In genomic region chr4:6469898-6470501, GRCh38 we compare ENCODE assay signal across 10 cellular contexts. TPM values are rescaled to one million over a fixed set of nuclear protein-coding genes. Genes with fewer than 3 reads are reported as not detected.
DNase-seq lines count a peak whose midpoint lies in the region; ATAC-seq, FAIRE-seq and TF ChIP-seq lines count a peak whose summit lies in the region.
"Had no signal": no experiment of that assay in that cellular context is flagged by ENCODE, and none has a peak within 500 bp of the region (broad histone marks: within the 10 kb centered on the region; RNA-seq: fewer than 3 reads in every experiment).

No MANE protein-coding gene starts in this region.

- intact Hi-C loops in breast epithelium (cut with DNase I; ENCODE audit: low total_unique reads), result loop anchor here (5.0 kb wide), 1 partner anchor 1733 kb away; no protein-coding TSS in a partner anchor

- FAIRE-seq in urothelium cell line (lab: Jason Lieb, UNC), result no peak
- FAIRE-seq: colon had no signal

- no peak for TF ChIP-seq POLR2A in breast epithelium (IDR thresholded peaks at IDR 0.05)

- DNase-seq in breast epithelium (ENCODE audit: low spot score in 2 of 2), result peak in 1 of 2 donors; percentile 2
- peak; percentile 35 for DNase-seq in left lobe of liver (ENCODE audit: low spot score)
- DNase-seq in stimulated activated CD8-positive, alpha-beta memory T cell treated with anti-CD3 and anti-CD28 coated beads, Interleukin-4, amount 100 ng/mL, for 48 hours, result peak; percentile 18
- DNase-seq in urothelium cell line (ENCODE audit: low spot score), result no peak
- DNase-seq in AG08396 (ENCODE audit: low spot score), result no peak
- DNase-seq in activated T-cell treated with anti-CD3 and anti-CD28 coated beads for 4 hours, result no peak
- DNase-seq: NCI-H510A had no signal

- H3K9me3 ChIP-seq in HEK293 (ENCODE audit: control insufficient read depth, insufficient read depth, low read depth, low read length), result no peaks in the 10 kb centered on the region
- no peaks in the 10 kb centered on the region for H3K9me3 ChIP-seq in breast epithelium

- POLR2A ChIA-PET in HEK293 (lab: Yijun Ruan, JAX), result no interaction called here

- H3K36me3 ChIP-seq in HEK293 (ENCODE audit: control insufficient read depth in 2 of 2, insufficient read depth in 1 of 2, low read length in 2 of 2), result no peaks in the 10 kb centered on the region
- no peaks in the 10 kb centered on the region for H3K36me3 ChIP-seq in breast epithelium

- H3K27ac ChIP-seq in HEK293 (ENCODE audit: extremely low read depth, low read depth, low read length) (no peak overlapping the region), breast epithelium (no peak overlapping the region)

- ATAC-seq in left lobe of liver (no peak), HG03439 (IDR thresholded peaks at IDR 0.05; ENCODE audit: unreplicated experiment) (no peak)

- H3K4me1 ChIP-seq in HEK293 (ENCODE audit: control insufficient read depth, insufficient read depth, low read length), result no peaks in the 10 kb centered on the region
- peaks cover 0 to 6% of the 10 kb centered on the region in 2 donors for H3K4me1 ChIP-seq in breast epithelium

- peak overlapping the region; percentile 54 for H3K4me3 ChIP-seq in HEK293 (ENCODE audit: low read depth, low read length)
- H3K4me3 ChIP-seq in breast epithelium, result peak overlapping the region; percentile 39 to 72 (median 49)

- CTCF ChIA-PET in HEK293 (lab: Yijun Ruan, JAX), result interaction anchor here (0.5 kb wide), 1 partner anchor 232 kb away, joined by 3 read pairs; no protein-coding TSS in a partner anchor

- no peak for TF ChIP-seq CTCF in HEK293 (tag by site-specific recombination; IDR thresholded peaks at IDR 0.05)
- no peak for TF ChIP-seq CTCF in breast epithelium (IDR thresholded peaks at IDR 0.05)

- peaks cover 3 to 54% of the 10 kb centered on the region in 2 donors for H3K27me3 ChIP-seq in breast epithelium

TF ChIP-seq in HEK293, 187 proteins besides CTCF, POLR2A, EP300 and RAD21:
- TF ChIP-seq TRIM28 (IDR thresholded peaks at IDR 0.05; ENCODE audit: borderline replicate concordance, low read length) (no peak), PRDM10 (tag by site-specific recombination; IDR thresholded peaks at IDR 0.05) (no peak), ZNF529 (tag by site-specific recombination; IDR thresholded peaks at IDR 0.05; ENCODE audit: insufficient replicate concordance) (no peak), ZNF19 (tag by site-specific recombination; IDR thresholded peaks at IDR 0.05; ENCODE audit: low read depth) (no peak), ZNF654 (tag by site-specific recombination; IDR thresholded peaks at IDR 0.05; ENCODE audit: low read depth) (no peak), ZNF596 (tag by site-specific recombination; IDR thresholded peaks at IDR 0.05) (no peak), ZNF777 (tag by site-specific recombination; IDR thresholded peaks at IDR 0.05; ENCODE audit: borderline replicate concordance) (no peak), ZNF335 (tag by site-specific recombination; conservative IDR thresholded peaks at IDR 0.05) (no peak), ZNF274 (IDR thresholded peaks at IDR 0.05; ENCODE audit: low read length) (no peak), ZNF274 (tag by site-specific recombination; IDR thresholded peaks at IDR 0.05; ENCODE audit: borderline replicate concordance) (no peak), ZNF555 (tag by site-specific recombination; conservative IDR thresholded peaks at IDR 0.05) (no peak), PBX3 (CRISPR knock-in tag; IDR thresholded peaks at IDR 0.05) (no peak), ZNF707 (tag by site-specific recombination; IDR thresholded peaks at IDR 0.05) (no peak), ZNF558 (tag by site-specific recombination; IDR thresholded peaks at IDR 0.05) (no peak), ZBTB44 (tag by site-specific recombination; IDR thresholded peaks at IDR 0.05) (no peak), GLI4 (tag by site-specific recombination; IDR thresholded peaks at IDR 0.05) (no peak), SETDB1 (IDR thresholded peaks at IDR 0.05; ENCODE audit: insufficient read length, low read length) (no peak), ZNF433 (tag by site-specific recombination; IDR thresholded peaks at IDR 0.05; ENCODE audit: low read depth) (no peak), SP7 (tag by site-specific recombination; IDR thresholded peaks at IDR 0.05) (no peak), ZSCAN23 (tag by site-specific recombination; IDR thresholded peaks at IDR 0.05) (no peak)

RNA-seq across cellular contexts. Expression of gene PPP2R2C, which starts 2.4 kb away (rescaled TPM):
- total RNA-seq in breast epithelium (under 1 TPM; 0.16 to 0.66 (median 0.44) TPM), left lobe of liver (0.13 TPM)

Comparison
In these comparisons a context has a peak if more than half of its experiments do, and no peak if none do; other contexts are left out.
1. DNase-seq: peak in left lobe of liver (single experiment) and stimulated activated CD8-positive, alpha-beta memory T cell treated with anti-CD3 and anti-CD28 coated beads, Interleukin-4, amount 100 ng/mL, for 48 hours (single experiment); none in urothelium cell line (single experiment), AG08396 (single experiment) and activated T-cell treated with anti-CD3 and anti-CD28 coated beads for 4 hours (single experiment).